ENCODE assay signal across 8 cellular contexts in genomic region chr4:10457255-10457801, GRCh38. TPM values are rescaled to one million over a fixed set of nuclear protein-coding genes. Genes with fewer than 3 reads are reported as not detected.
DNase-seq lines count a peak whose midpoint lies in the region; ATAC-seq, FAIRE-seq and TF ChIP-seq lines count a peak whose summit lies in the region.

ZNF518B (minus strand) TSS chr4:10457426; CDS start chr4:10446328, 11,098 bp downstream.

- intact Hi-C loops in pancreas (cut with DNase I): no loop called here

- peaks cover 0 to 16% (median 7%) of the 10 kb centered on the region in 4 donors for H3K27me3 ChIP-seq in pancreas
- peaks cover 36% of the 10 kb centered on the region for H3K27me3 ChIP-seq in thymus (ENCODE audit: control insufficient read depth, insufficient read depth)

- peak within 1 kb of the TSS; percentile 75 for H3K27ac ChIP-seq in C4-2B
- H3K27ac ChIP-seq in pancreas: no peak within 1 kb of the TSS
- H3K27ac ChIP-seq in thymus (ENCODE audit: low read depth): peak within 1 kb of the TSS; percentile 86

- ATAC-seq in HG03354 (IDR thresholded peaks at IDR 0.05; ENCODE audit: poor library complexity, severe bottlenecking, unreplicated experiment): peak; percentile 71
- ATAC-seq in pancreas: peak; percentile 86 to 90 (median 87)

- peak; percentile 82 for DNase-seq in GM19238 (ENCODE audit: insufficient read length, low spot score)
- no peak for DNase-seq in SK-MEL-5 (ENCODE audit: low read depth, low spot score)
- DNase-seq in activated naive CD4-positive, alpha-beta T cell treated with anti-CD3 and anti-CD28 coated beads, Interleukin-2, amount 50 U/mL, for 16 hours: peak; percentile 80
- DNase-seq in glomerular visceral epithelial cell (ENCODE audit: extremely low spot score): peak; percentile 75
- peak; percentile 29 to 86 (median 52) for DNase-seq in pancreas

- WGBS in pancreas, 2 donors: 5 to 9% methylated on average over 54 to 60 of the region's 60 CpGs
- 4% methylated on average over 60 of the region's 60 CpGs for WGBS in thymus

- in situ Hi-C loops in SK-MEL-5 (cut with HindIII; ENCODE audit: low pct_unique_long_range_greater_than_20kb, low sequenced_read_pairs): no loop called here

- H3K36me3 ChIP-seq in pancreas (no peaks in the 10 kb centered on the region), thymus (ENCODE audit: control insufficient read depth, insufficient read depth) (peaks cover 9% of the 10 kb centered on the region)

- H3K4me1 ChIP-seq in pancreas: no peaks in the 10 kb centered on the region
- H3K4me1 ChIP-seq in thymus (ENCODE audit: control insufficient read depth, insufficient read depth, low read length): peaks cover 10% of the 10 kb centered on the region

- no peak for TF ChIP-seq CTCF in C4-2B (conservative IDR thresholded peaks at IDR 0.05)
- no peak for TF ChIP-seq CTCF in pancreas (IDR thresholded peaks at IDR 0.05)

- no peak for FAIRE-seq in pancreas (lab: Jason Lieb, UNC)

- peak within 1 kb of the TSS; percentile 31 to 51 (median 40) for H3K4me3 ChIP-seq in pancreas
- peak within 1 kb of the TSS; percentile 91 for H3K4me3 ChIP-seq in thymus (ENCODE audit: low read length)

- H3K9me3 ChIP-seq in pancreas: no peaks in the 10 kb centered on the region
- H3K9me3 ChIP-seq in thymus (ENCODE audit: control insufficient read depth): no peaks in the 10 kb centered on the region

RNA-seq across cellular contexts. Expression of gene ZNF518B, which starts in this region (rescaled TPM):
- total RNA-seq in SK-MEL-5 (2014; rRNA removed; shearing (Covaris generic)): 19.6 and 22.5 TPM in 2 replicates
- 6.5 and 8.0 TPM in 2 replicates for polyA plus RNA-seq in SK-MEL-5 (2015; cell fraction: cytosol; rRNA removed)
- 14.0 and 23.3 TPM in 2 replicates for polyA plus RNA-seq in SK-MEL-5 (2015; cell fraction: nucleus; rRNA removed)
- 1 to 10 TPM; 1.9 to 9.9 (median 2.9) TPM for total RNA-seq in pancreas
- polyA plus RNA-seq in pancreas (1 to 10 TPM in 1 of 2 donors, under 1 TPM in 1; 0.99 to 2.3 TPM), thymus (13.6 TPM)

Comparison
In these comparisons a context has a peak if more than half of its experiments do, and no peak if none do; other contexts are left out.
1. H3K27ac ChIP-seq: peak in C4-2B (single experiment) and thymus (single experiment); none in pancreas (0 of 4).